15 cellular contexts compared by ENCODE assay signal in the genomic region with DNA sequence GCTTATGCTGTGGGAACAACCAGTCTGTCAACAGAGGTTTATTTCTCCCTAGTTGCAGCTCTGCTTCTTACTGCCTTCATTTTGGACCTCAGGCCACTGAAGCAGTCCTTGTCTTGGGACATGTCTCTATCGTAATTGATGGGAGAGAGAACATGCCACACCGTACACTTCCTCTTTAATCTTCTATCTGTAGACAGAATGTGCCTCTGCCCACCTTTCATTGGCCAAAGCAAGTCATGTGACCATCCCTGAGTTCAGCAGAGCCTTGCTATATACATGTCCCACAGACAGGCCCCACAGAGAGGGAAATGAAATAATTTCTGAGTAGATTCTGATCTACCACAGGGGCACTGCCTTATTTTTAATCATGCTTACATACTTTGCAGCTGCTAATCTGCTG.
DNase-seq lines count a peak whose midpoint lies in the region; ATAC-seq and TF ChIP-seq lines count a peak whose summit lies in the region.
"Had no signal": no experiment of that assay in that cellular context is flagged by ENCODE, and none has a peak within 500 bp of the region (broad histone marks: within the 10 kb centered on the region; RNA-seq: fewer than 3 reads in every experiment).

No MANE protein-coding gene starts in this region.

- no peaks in the 10 kb centered on the region for H3K4me1 Mint-ChIP-seq in neural progenitor cell

- H3K9me3 ChIP-seq in neural progenitor cell (ENCODE audit: low read depth) (no peaks in the 10 kb centered on the region), vagina (no peaks in the 10 kb centered on the region)
- H3K9me3 ChIP-seq: mucosa of descending colon, Peyer's patch had no signal

- intact Hi-C loops in left ventricle myocardium superior (cut with micrococcal nuclease) (no loop called here), vagina (cut with DNase I) (no loop called here)

- H2AFZ ChIP-seq in neural progenitor cell (replicated peaks): peak overlapping the region; percentile 58

- no peak for TF ChIP-seq POLR2A in vagina (IDR thresholded peaks at IDR 0.05)

- H3K4me2 ChIP-seq in neural progenitor cell: no peak overlapping the region

- no peak overlapping the region for H3K4me3 Mint-ChIP-seq in neural progenitor cell
- H3K4me3 Mint-ChIP-seq: T-helper 2 cell treated with Interferon-gamma antibody and Interleukin-4, amounts not matched to agents 5 μg/mL and 100 μg/mL, for 36 hours had no signal

- H3K27ac ChIP-seq in neural progenitor cell (no peak overlapping the region), vagina (no peak overlapping the region)
- H3K27ac ChIP-seq: Peyer's patch had no signal

- DNase-seq in SIG-M5 treated with dmso at 0.1 percent for 504 hours (lab: John Stamatoyannopoulos, UW; ENCODE audit: unreplicated experiment): peak; percentile 6
- DNase-seq in SIG-M5 (lab: John Stamatoyannopoulos, UW): no peak
- DNase-seq in neural progenitor cell (ENCODE audit: low spot score): no peak
- no peak for DNase-seq in left ventricle myocardium superior
- no peak for DNase-seq in vagina (ENCODE audit: extremely low spot score in 2 of 2)
- DNase-seq in anterior cingulate cortex (lab: John Stamatoyannopoulos, UW): no peak
- DNase-seq: effector CD4-positive, alpha-beta T cell; foreskin melanocyte; islet precursor cell; NCI-H2171 treated with DMSO at 0.1 percent for 48 hours; Peyer's patch had no signal

- H3K9ac ChIP-seq in neural progenitor cell: no peak overlapping the region

- no peaks in the 10 kb centered on the region for H3K27me3 Mint-ChIP-seq in neural progenitor cell (ENCODE audit: insufficient read depth, low read depth)

- H3F3A ChIP-seq in neural progenitor cell (ENCODE audit: low read depth): no peaks in the 10 kb centered on the region

- ATAC-seq in HG02588 (IDR thresholded peaks at IDR 0.05; ENCODE audit: unreplicated experiment) (peak; percentile 97), HG03565 (IDR thresholded peaks at IDR 0.05; ENCODE audit: unreplicated experiment) (peak; percentile 60), left ventricle myocardium superior (no peak)
- ATAC-seq: mucosa of descending colon had no signal

- no peaks in the 10 kb centered on the region for H3K9me3 Mint-ChIP-seq in neural progenitor cell
- H3K9me3 Mint-ChIP-seq: T-helper 2 cell treated with Interferon-gamma antibody and Interleukin-4, amounts not matched to agents 5 μg/mL and 100 μg/mL, for 36 hours had no signal

- H3K4me1 ChIP-seq in neural progenitor cell: peaks cover 5% of the 10 kb centered on the region
- H3K4me1 ChIP-seq in vagina: no peaks in the 10 kb centered on the region
- H3K4me1 ChIP-seq: Peyer's patch had no signal

- TF ChIP-seq CTCF in neural progenitor cell (IDR thresholded peaks at IDR 0.05): no peak
- TF ChIP-seq CTCF in vagina (IDR thresholded peaks at IDR 0.05): no peak

- no peaks in the 10 kb centered on the region for H3K27me3 ChIP-seq in neural progenitor cell
- H3K27me3 ChIP-seq in vagina: no peaks in the 10 kb centered on the region
- H3K27me3 ChIP-seq: Peyer's patch had no signal

- H3K36me3 ChIP-seq in neural progenitor cell (no peaks in the 10 kb centered on the region), vagina (no peaks in the 10 kb centered on the region)
- H3K36me3 ChIP-seq: Peyer's patch had no signal

- no peaks in the 10 kb centered on the region for H3K36me3 Mint-ChIP-seq in neural progenitor cell

- no peaks in the 10 kb centered on the region for H3K79me2 ChIP-seq in neural progenitor cell (ENCODE audit: low read depth)

- no peak overlapping the region for H3K4me3 ChIP-seq in neural progenitor cell
- H3K4me3 ChIP-seq in vagina: no peak overlapping the region
- H3K4me3 ChIP-seq: mucosa of descending colon, Peyer's patch had no signal

- H4K20me1 ChIP-seq in neural progenitor cell (ENCODE audit: low read depth): no peaks in the 10 kb centered on the region

- H3K27ac Mint-ChIP-seq in neural progenitor cell: no peak overlapping the region
- H3K27ac Mint-ChIP-seq: T-helper 2 cell treated with Interferon-gamma antibody and Interleukin-4, amounts not matched to agents 5 μg/mL and 100 μg/mL, for 36 hours had no signal
